Comparison of ENCODE assay signal across 29 cellular contexts in genomic region chr6:148650941-148651540, GRCh38.
"Had no signal": no experiment of that assay in that cellular context is flagged by ENCODE, and none has a peak within 500 bp of the region (broad histone marks: within the 10 kb centered on the region; RNA-seq: fewer than 3 reads in every experiment).

No MANE protein-coding gene starts in this region.

- H3K4me1 Mint-ChIP-seq: central memory CD8-positive, alpha-beta T cell; neural crest cell; stimulated activated effector memory CD8-positive, alpha-beta T cell treated with anti-CD3 and anti-CD28 coated beads, Interleukin-12 subunit alpha, Interleukin-12 subunit beta, amount 100 ng/mL, for 72 hours had no signal

- DNase-seq: colonic mucosa; dermis blood vessel endothelial cell; effector memory CD4-positive, alpha-beta T cell; erythroblast; esophagus squamous epithelium; foreskin fibroblast; gastrocnemius medialis; head of caudate nucleus; kidney; left ventricle myocardium superior; lower lobe of right lung; sigmoid colon; stimulated activated CD4-positive, alpha-beta T cell treated with anti-CD3 and anti-CD28 coated beads, Interleukin-2, amount 100 ng/mL, for 24 hours; stimulated activated CD4-positive, alpha-beta T cell treated with anti-CD3 and anti-CD28 coated beads, Interleukin-4, amount 100 ng/mL, for 24 hours; stimulated activated naive CD8-positive, alpha-beta T cell treated with anti-CD3 and anti-CD28 coated beads, Interleukin-15, Interleukin-2, amounts not matched to agents 100 U/mL and 50 U/mL, for 24 hours; substantia nigra; testis; transverse colon; upper lobe of right lung; uterus had no signal

- H3K4me1 ChIP-seq: colonic mucosa, gastrocnemius medialis, parathyroid adenoma, right atrium auricular region, sigmoid colon, testis, upper lobe of right lung had no signal

- H3K9me3 Mint-ChIP-seq: natural killer cell treated with Interleukin-12 subunit alpha and Interleukin-12 subunit beta and Interleukin-15 and Interleukin-18, amount 100 ng/mL, for 72 hours had no signal

- H3K36me3 ChIP-seq: colonic mucosa, esophagus squamous epithelium, gastrocnemius medialis, lower lobe of right lung, neutrophil, right atrium auricular region, sigmoid colon, transverse colon, upper lobe of right lung, uterus had no signal

- ATAC-seq: gastrocnemius medialis; left ventricle myocardium superior; lower lobe of right lung; natural killer cell treated with Interleukin-12 subunit alpha and Interleukin-12 subunit beta and Interleukin-15 and Interleukin-18, amount 100 ng/mL, for 72 hours; stimulated activated effector memory CD8-positive, alpha-beta T cell treated with anti-CD3 and anti-CD28 coated beads, Interleukin-12 subunit alpha, Interleukin-12 subunit beta, amount 100 ng/mL, for 72 hours; stimulated activated naive CD8-positive, alpha-beta T cell treated with anti-CD3 and anti-CD28 coated beads, Interleukin-15, Interleukin-2, amounts not matched to agents 100 U/mL and 50 U/mL, for 24 hours; upper lobe of right lung had no signal

- H3K36me3 Mint-ChIP-seq: stimulated activated effector memory CD8-positive, alpha-beta T cell treated with anti-CD3 and anti-CD28 coated beads, Interleukin-12 subunit alpha, Interleukin-12 subunit beta, amount 100 ng/mL, for 72 hours had no signal

- H3K27ac Mint-ChIP-seq: natural killer cell treated with Interleukin-12 subunit alpha and Interleukin-12 subunit beta and Interleukin-15 and Interleukin-18, amount 100 ng/mL, for 72 hours; progenitor cell of endocrine pancreas; stimulated activated effector memory CD8-positive, alpha-beta T cell treated with anti-CD3 and anti-CD28 coated beads, Interleukin-12 subunit alpha, Interleukin-12 subunit beta, amount 100 ng/mL, for 72 hours had no signal

- H3K27me3 Mint-ChIP-seq: progenitor cell of endocrine pancreas had no signal

- H3K27ac ChIP-seq: colonic mucosa, esophagus squamous epithelium, gastrocnemius medialis, hepatocyte, lower lobe of right lung, neutrophil, parathyroid adenoma, right atrium auricular region, sigmoid colon, testis, transverse colon, upper lobe of right lung, uterus had no signal

- H3K9me3 ChIP-seq: colonic mucosa, esophagus squamous epithelium, gastrocnemius medialis, lower lobe of right lung, right atrium auricular region, sigmoid colon, testis, upper lobe of right lung, uterus had no signal

- H3K27me3 ChIP-seq: colonic mucosa, gastrocnemius medialis, hepatocyte, neutrophil, right atrium auricular region, sigmoid colon, testis, transverse colon, upper lobe of right lung, uterus had no signal

- H3K4me3 Mint-ChIP-seq: central memory CD8-positive, alpha-beta T cell; natural killer cell treated with Interleukin-12 subunit alpha and Interleukin-12 subunit beta and Interleukin-15 and Interleukin-18, amount 100 ng/mL, for 72 hours; neural crest cell; stimulated activated effector memory CD8-positive, alpha-beta T cell treated with anti-CD3 and anti-CD28 coated beads, Interleukin-12 subunit alpha, Interleukin-12 subunit beta, amount 100 ng/mL, for 72 hours had no signal

- H3K4me3 ChIP-seq: colonic mucosa, esophagus squamous epithelium, gastrocnemius medialis, hepatocyte, lower lobe of right lung, right atrium auricular region, sigmoid colon, testis, transverse colon, upper lobe of right lung, uterus had no signal
